8 cellular contexts compared by ENCODE assay signal in the genomic region with DNA sequence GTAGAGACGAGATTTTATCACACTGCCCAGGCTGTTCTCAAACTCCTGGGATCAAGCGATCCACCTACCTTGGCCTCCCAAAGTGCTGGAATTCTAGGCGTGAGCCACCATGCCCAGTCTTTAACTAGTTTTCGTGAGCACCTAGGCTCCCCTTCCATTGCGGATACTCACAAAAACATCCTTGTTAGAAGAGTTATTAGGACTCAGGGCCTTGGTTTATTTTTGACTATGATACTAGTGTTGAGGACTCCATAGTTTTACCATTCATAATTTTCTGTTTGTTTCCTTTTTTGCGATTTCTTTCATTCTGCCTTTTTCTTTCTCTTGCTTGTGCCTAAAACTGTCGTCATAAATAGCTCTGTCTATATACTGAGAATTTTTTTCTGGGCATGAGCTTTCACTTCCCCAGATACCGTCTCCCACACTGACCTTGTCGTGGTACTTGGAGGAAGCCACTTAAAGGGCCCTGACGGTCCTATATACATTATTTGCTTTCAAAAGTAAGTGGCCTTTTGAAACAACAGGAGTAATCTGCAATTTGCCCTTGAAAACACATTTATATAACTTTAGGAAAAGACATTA. TPM values are rescaled to one million over a fixed set of nuclear protein-coding genes. Genes with fewer than 3 reads are reported as not detected.
DNase-seq lines count a peak whose midpoint lies in the region; ATAC-seq, FAIRE-seq and TF ChIP-seq lines count a peak whose summit lies in the region.

No MANE protein-coding gene starts in this region.

- TF ChIP-seq CTCF in Panc1 (IDR thresholded peaks at IDR 0.05): no peak
- no peak for TF ChIP-seq CTCF in kidney (IDR thresholded peaks at IDR 0.05; ENCODE audit: borderline replicate concordance, extremely low read depth, insufficient read depth)

- POLR2A ChIA-PET in Panc1 (lab: Charles Lee) (no interaction called here), HEK293T (lab: Yijun Ruan, JAX) (no interaction called here)

- peaks cover 9 to 22% (median 14%) of the 10 kb centered on the region in 10 experiments; a peak in 19 of 20 replicates for H3K4me1 ChIP-seq in BLaER1 treated with 17β-estradiol and CSF1 and Interleukin-3, amounts not matched to agents 10 nM and 100 nM
- peaks cover 23% of the 10 kb centered on the region for H3K4me1 ChIP-seq in Panc1 (ENCODE audit: control insufficient read depth, insufficient read depth, low read length)
- H3K4me1 ChIP-seq in kidney (ENCODE audit: control insufficient read depth in 1 of 2, insufficient read depth in 1 of 2, low read depth in 1 of 2, low read length in 2 of 2): peaks cover 0 to 2% of the 10 kb centered on the region in 2 donors

- CTCF ChIA-PET in Panc1 (lab: Charles Lee) (no interaction called here), HEK293T (lab: Yijun Ruan, JAX) (interaction anchor here (2.2 kb wide), 1 partner anchor 53 kb away, joined by 7 read pairs; no protein-coding TSS in a partner anchor)

- no TSS peak for BruUV-seq in Panc1 (replicated peaks; lab: Mats Ljungman, UMichigan)

- H3K36me3 ChIP-seq in BLaER1 treated with 17β-estradiol and CSF1 and Interleukin-3, amounts not matched to agents 10 nM and 100 nM: no peaks in the 10 kb centered on the region
- no peaks in the 10 kb centered on the region for H3K36me3 ChIP-seq in Panc1 (ENCODE audit: control insufficient read depth, insufficient read depth, low read length)
- H3K36me3 ChIP-seq in kidney (ENCODE audit: control insufficient read depth in 1 of 2, insufficient read depth in 2 of 2, low read length in 2 of 2): no peaks in the 10 kb centered on the region

- 0 out of 22 replicates have a peak, but pooled peaks cover 0 to 1% (median 0%) of the 10 kb centered on the region in 11 experiments for H3K9me3 ChIP-seq in BLaER1 treated with 17β-estradiol and CSF1 and Interleukin-3, amounts not matched to agents 10 nM and 100 nM (replicated peaks in 1 of 11)
- H3K9me3 ChIP-seq in Panc1 (ENCODE audit: control insufficient read depth, insufficient read depth, low read depth, low read length) (no peaks in the 10 kb centered on the region), kidney (ENCODE audit: control insufficient read depth in 1 of 2, low read length in 2 of 2) (no peaks in the 10 kb centered on the region)

- H4K20me1 ChIP-seq in BLaER1 treated with 17β-estradiol and CSF1 and Interleukin-3, amounts not matched to agents 10 nM and 100 nM: peaks cover 0 to 8% (median 0%) of the 10 kb centered on the region in 11 experiments; a peak in 3 of 22 replicates

- ATAC-seq in HG03025 (IDR thresholded peaks at IDR 0.05; ENCODE audit: low FRiP score, unreplicated experiment) (peak; percentile 96), Panc1 (no peak)

- H3K4me2 ChIP-seq in BLaER1 treated with 17β-estradiol and CSF1 and Interleukin-3, amounts not matched to agents 10 nM and 100 nM: peak overlapping the region in 6 of 11 experiments; percentile 13 to 71 (median 60); a peak in 11 of 22 replicates

- no peak for FAIRE-seq in kidney (lab: Jason Lieb, UNC)

- no peak overlapping the region for H3K9ac ChIP-seq in BLaER1 treated with 17β-estradiol and CSF1 and Interleukin-3, amounts not matched to agents 10 nM and 100 nM
- H3K9ac ChIP-seq in kidney (ENCODE audit: low read length in 2 of 2): no peak overlapping the region

- H3K27ac ChIP-seq in BLaER1 treated with 17β-estradiol and CSF1 and Interleukin-3, amounts not matched to agents 10 nM and 100 nM: no peak overlapping the region
- H3K27ac ChIP-seq in Panc1 (ENCODE audit: low read length) (peak overlapping the region; percentile 35; the same call in 1 of the 2 replicates), kidney (ENCODE audit: low read depth in 2 of 2, low read length in 2 of 2) (peak overlapping the region in 1 of 2 donors; percentile 44)

- in situ Hi-C loops in Panc1 (cut with HindIII; ENCODE audit: low pct_unique_long_range_greater_than_20kb, low sequenced_read_pairs): no loop called here

- H3K27me3 ChIP-seq in BLaER1 treated with 17β-estradiol and CSF1 and Interleukin-3, amounts not matched to agents 10 nM and 100 nM: peaks cover 23 to 30% (median 28%) of the 10 kb centered on the region in 11 experiments
- H3K27me3 ChIP-seq in Panc1 (ENCODE audit: control insufficient read depth, insufficient read depth, low read length): no peaks in the 10 kb centered on the region

- H3K4me3 ChIP-seq in BLaER1 treated with 17β-estradiol and CSF1 and Interleukin-3, amounts not matched to agents 10 nM and 100 nM: no peak overlapping the region
- H3K4me3 ChIP-seq in Panc1 (ENCODE audit: low read depth in 2 of 2, low read length in 2 of 2): no peak overlapping the region
- no peak overlapping the region for H3K4me3 ChIP-seq in kidney (ENCODE audit: low read length in 2 of 2)

- DNase-seq in GM19240 (ENCODE audit: insufficient read length, low spot score) (peak; percentile 28), Panc1 (ENCODE audit: low read depth, low spot score) (no peak), kidney tubule cell (ENCODE audit: low spot score) (no peak), kidney (no peak), HEK293T (ENCODE audit: extremely low spot score) (no peak), epidermal melanocyte (ENCODE audit: insufficient read length, low spot score) (no peak)

- intact Hi-C loops in Panc1 (cut with micrococcal nuclease; ENCODE audit: unreplicated experiment): no loop called here
- intact Hi-C loops in kidney (cut with DNase I): no loop called here

TF ChIP-seq in HEK293T, 16 proteins besides CTCF, POLR2A, EP300 and RAD21:
- no peak for TF ChIP-seq SUZ12 (IDR thresholded peaks at IDR 0.05)
- TF ChIP-seq, protein P1, sequence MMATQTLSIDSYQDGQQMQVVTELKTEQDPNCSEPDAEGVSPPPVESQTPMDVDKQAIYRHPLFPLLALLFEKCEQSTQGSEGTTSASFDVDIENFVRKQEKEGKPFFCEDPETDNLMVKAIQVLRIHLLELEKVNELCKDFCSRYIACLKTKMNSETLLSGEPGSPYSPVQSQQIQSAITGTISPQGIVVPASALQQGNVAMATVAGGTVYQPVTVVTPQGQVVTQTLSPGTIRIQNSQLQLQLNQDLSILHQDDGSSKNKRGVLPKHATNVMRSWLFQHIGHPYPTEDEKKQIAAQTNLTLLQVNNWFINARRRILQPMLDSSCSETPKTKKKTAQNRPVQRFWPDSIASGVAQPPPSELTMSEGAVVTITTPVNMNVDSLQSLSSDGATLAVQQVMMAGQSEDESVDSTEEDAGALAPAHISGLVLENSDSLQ (IDR thresholded peaks at IDR 0.05): no peak
- no peak for TF ChIP-seq ZNF384 (IDR thresholded peaks at IDR 0.05)
- no peak for TF ChIP-seq L3MBTL2 (conservative IDR thresholded peaks at IDR 0.05)

RNA-seq across cellular contexts. Expression of gene F2R, which starts 5.2 kb away (rescaled TPM):
- 26.0 TPM for total RNA-seq in Panc1 (2021; ENCODE audit: unreplicated experiment)
- polyA plus RNA-seq in Panc1 (2012; ENCODE audit: insufficient read length): 21.1 TPM
- 15.3 TPM for total RNA-seq in kidney
- polyA plus RNA-seq in kidney (ENCODE audit: insufficient read depth, low read depth, low replicate concordance): 14.6 TPM
